In genomic region chr9:38038307-38039089, GRCh38 we compare ENCODE assay signal across 11 cellular contexts. TPM values are rescaled to one million over a fixed set of nuclear protein-coding genes. Genes with fewer than 3 reads are reported as not detected.
DNase-seq lines count a peak whose midpoint lies in the region; ATAC-seq, FAIRE-seq and TF ChIP-seq lines count a peak whose summit lies in the region.
"Had no signal": no experiment of that assay in that cellular context is flagged by ENCODE, and none has a peak within 500 bp of the region (broad histone marks: within the 10 kb centered on the region; RNA-seq: fewer than 3 reads in every experiment).

No MANE protein-coding gene starts in this region.

- POLR2A ChIA-PET in Panc1 (lab: Charles Lee) = no interaction called here

- no peaks in the 10 kb centered on the region for H3K27me3 Mint-ChIP-seq in osteocyte (ENCODE audit: unreplicated experiment)

- H3K4me1 ChIP-seq in Panc1 (ENCODE audit: control insufficient read depth, insufficient read depth, low read length) = peaks cover 93% of the 10 kb centered on the region

- FAIRE-seq in HTR-8/SVneo (lab: Jason Lieb, UNC) = no peak

- peak overlapping the region; percentile 99 for H3K27ac ChIP-seq in Panc1 (ENCODE audit: low read length)

- H3K9me3 ChIP-seq in Panc1 (ENCODE audit: control insufficient read depth, insufficient read depth, low read depth, low read length) = no peaks in the 10 kb centered on the region

- H3K36me3 ChIP-seq in Panc1 (ENCODE audit: control insufficient read depth, insufficient read depth, low read length) = no peaks in the 10 kb centered on the region; the same call in 1 of the 2 replicates

- DNase-seq in Panc1 (ENCODE audit: low read depth, low spot score) (no peak), fibroblast of pulmonary artery (ENCODE audit: low read depth) (peak; percentile 68), osteocyte (ENCODE audit: extremely low spot score, unreplicated experiment) (no peak), HTR-8/SVneo (ENCODE audit: insufficient read length, low spot score) (no peak)
- no peak for DNase-seq in activated naive CD4-positive, alpha-beta T cell treated with anti-CD3 and anti-CD28 coated beads, Interleukin-2, amount 50 U/mL, for 72 hours (ENCODE audit: low spot score in 2 of 2)
- DNase-seq: NCI-H1436, SIG-M5 had no signal

- CTCF ChIA-PET in Panc1 (lab: Charles Lee) = no interaction called here

- ATAC-seq in GM18868 (IDR thresholded peaks at IDR 0.05; ENCODE audit: unreplicated experiment) (peak; percentile 84), Panc1 (no peak), HG03442 (IDR thresholded peaks at IDR 0.05; ENCODE audit: unreplicated experiment) (no peak), HG03460 (IDR thresholded peaks at IDR 0.05; ENCODE audit: unreplicated experiment) (no peak)
- no peak for ATAC-seq in activated naive CD4-positive, alpha-beta T cell treated with anti-CD3 and anti-CD28 coated beads, Interleukin-2, amount 50 U/mL, for 72 hours

- no peaks in the 10 kb centered on the region for H3K27me3 ChIP-seq in Panc1 (ENCODE audit: control insufficient read depth, insufficient read depth, low read length)

- H3K9me3 Mint-ChIP-seq in osteocyte (ENCODE audit: unreplicated experiment) = no peaks in the 10 kb centered on the region
- H3K9me3 Mint-ChIP-seq in activated naive CD4-positive, alpha-beta T cell treated with anti-CD3 and anti-CD28 coated beads, Interleukin-2, amount 50 U/mL, for 72 hours = no peaks in the 10 kb centered on the region
- H3K9me3 Mint-ChIP-seq: stimulated activated naive CD8-positive, alpha-beta T cell treated with anti-CD3 and anti-CD28 coated beads, Interleukin-15, Interleukin-2, amounts not matched to agents 100 ng/mL and 50 ng/mL, for 24 hours had no signal

- H3K4me3 Mint-ChIP-seq in osteocyte (ENCODE audit: unreplicated experiment) = peak overlapping the region; percentile 30
- H3K4me3 Mint-ChIP-seq: stimulated activated naive CD8-positive, alpha-beta T cell treated with anti-CD3 and anti-CD28 coated beads, Interleukin-15, Interleukin-2, amounts not matched to agents 100 ng/mL and 50 ng/mL, for 24 hours had no signal

- in situ Hi-C loops in Panc1 (cut with HindIII; ENCODE audit: low pct_unique_long_range_greater_than_20kb, low sequenced_read_pairs) = no loop called here

- TF ChIP-seq CTCF in Panc1 (IDR thresholded peaks at IDR 0.05) (no peak), fibroblast of pulmonary artery (IDR thresholded peaks at IDR 0.05; ENCODE audit: low read length, missing control alignments) (no peak), osteocyte (IDR thresholded peaks at IDR 0.05) (no peak)

- peak overlapping the region; percentile 93 for H3K27ac Mint-ChIP-seq in osteocyte (ENCODE audit: unreplicated experiment)
- no peak overlapping the region for H3K27ac Mint-ChIP-seq in activated naive CD4-positive, alpha-beta T cell treated with anti-CD3 and anti-CD28 coated beads, Interleukin-2, amount 50 U/mL, for 72 hours
- H3K27ac Mint-ChIP-seq: stimulated activated naive CD8-positive, alpha-beta T cell treated with anti-CD3 and anti-CD28 coated beads, Interleukin-15, Interleukin-2, amounts not matched to agents 100 ng/mL and 50 ng/mL, for 24 hours had no signal

- peaks cover 66% of the 10 kb centered on the region for H3K4me1 Mint-ChIP-seq in osteocyte (ENCODE audit: unreplicated experiment)

- no TSS peak for BruUV-seq in Panc1 (replicated peaks; lab: Mats Ljungman, UMichigan)

- peaks cover 2% of the 10 kb centered on the region for H3K36me3 Mint-ChIP-seq in osteocyte (ENCODE audit: unreplicated experiment)
- no peaks in the 10 kb centered on the region for H3K36me3 Mint-ChIP-seq in activated naive CD4-positive, alpha-beta T cell treated with anti-CD3 and anti-CD28 coated beads, Interleukin-2, amount 50 U/mL, for 72 hours

- H3K4me3 ChIP-seq in Panc1 (ENCODE audit: low read depth in 2 of 2, low read length in 2 of 2) (no peak overlapping the region), fibroblast of pulmonary artery (replicated peaks; ENCODE audit: low read depth, low read length) (no peak overlapping the region)

- intact Hi-C loops in Panc1 (cut with micrococcal nuclease; ENCODE audit: unreplicated experiment) = no loop called here

RNA-seq across cellular contexts. Expression of gene SHB, which starts 30.5 kb away (rescaled TPM):
- total RNA-seq in Panc1 (2021; ENCODE audit: unreplicated experiment) = 59.9 TPM
- polyA plus RNA-seq in Panc1 (2012; ENCODE audit: insufficient read length) = 63.1 TPM
- total RNA-seq in osteocyte = 16.7 and 18.3 TPM in 2 replicates
- 1 to 10 TPM in 1 of 2 donors, under 1 TPM in 1; 0.34 to 1.7 TPM for total RNA-seq in activated naive CD4-positive, alpha-beta T cell treated with anti-CD3 and anti-CD28 coated beads, Interleukin-2, amount 50 U/mL, for 72 hours
